2 cellular contexts compared by ENCODE assay signal in genomic region chr2:157836531-157836930, GRCh38.
A peak's percentile ranks its signal among the peaks of the same experiment; 100 is the strongest.
TF ChIP-seq lines count a peak whose summit lies in the region.

No MANE protein-coding gene starts in this region.

TF ChIP-seq in A549, 52 proteins besides CTCF, POLR2A, EP300 and RAD21:
- TF ChIP-seq GATA3 (IDR thresholded peaks at IDR 0.05; ENCODE audit: borderline replicate concordance) (no peak), ZFP36 (IDR thresholded peaks at IDR 0.05; ENCODE audit: borderline replicate concordance, partially characterized antibody) (peak; percentile 60)
TF ChIP-seq in A549: peak in this region for 1.

TF ChIP-seq in H1, 55 proteins besides CTCF, POLR2A, EP300 and RAD21:
- TF ChIP-seq CHD2 (IDR thresholded peaks at IDR 0.05; ENCODE audit: low read length) = no peak
- no peak for TF ChIP-seq SIRT6 (IDR thresholded peaks at IDR 0.05; ENCODE audit: low read length)
- TF ChIP-seq CTBP2 (IDR thresholded peaks at IDR 0.05; ENCODE audit: borderline replicate concordance, insufficient read depth, insufficient read length, low read length) = no peak
- TF ChIP-seq BCL11A (IDR thresholded peaks at IDR 0.05; ENCODE audit: low read depth in 2 of 2, low read length in 2 of 2) = no peak
- TF ChIP-seq E2F6 (IDR thresholded peaks at IDR 0.05) = no peak
